In the genomic region with DNA sequence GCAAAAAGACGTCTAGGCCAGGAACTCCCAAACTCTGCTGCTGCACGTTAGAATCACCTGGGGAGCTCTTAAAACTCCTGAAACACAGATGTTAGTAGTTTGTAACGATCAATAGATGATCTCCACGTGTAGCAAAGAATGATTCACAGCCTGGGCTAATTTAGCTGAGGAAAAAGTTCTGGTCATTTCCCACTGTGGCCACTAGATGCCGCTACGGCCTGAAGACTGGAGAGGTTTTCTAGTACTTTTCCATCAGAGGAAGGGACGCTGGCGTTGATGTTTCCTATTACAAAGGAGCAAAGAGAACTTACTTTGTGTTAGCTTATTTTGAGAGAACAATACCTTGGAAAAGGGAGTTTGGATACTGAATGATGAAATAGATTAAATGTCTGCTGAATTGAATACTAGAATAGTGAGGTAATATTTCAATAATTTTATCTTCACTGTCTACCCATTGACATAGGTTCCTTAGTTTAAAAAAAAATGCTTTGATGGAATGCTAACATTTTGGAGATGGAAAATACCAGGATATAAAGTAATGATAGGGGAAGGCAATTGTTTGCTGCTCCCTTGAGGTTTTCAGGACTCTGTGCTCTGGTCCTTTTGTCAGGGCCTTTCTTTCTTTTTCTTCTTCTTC, we compare ENCODE assay signal across 9 cellular contexts.
A peak's percentile ranks its signal among the peaks of the same experiment; 100 is the strongest.
DNase-seq lines count a peak whose midpoint lies in the region; ATAC-seq lines count a peak whose summit lies in the region.
"Had no signal": no experiment of that assay in that cellular context is flagged by ENCODE, and none has a peak within 500 bp of the region (broad histone marks: within the 10 kb centered on the region; RNA-seq: fewer than 3 reads in every experiment).

No MANE protein-coding gene starts in this region.

- peak; percentile 72 for ATAC-seq in GM19468 (IDR thresholded peaks at IDR 0.05; ENCODE audit: extremely low read depth, unreplicated experiment)

- peak overlapping the region; percentile 33 for H3K9ac ChIP-seq in mesenchymal stem cell (ENCODE audit: low read length)

- H4K8ac ChIP-seq in mesenchymal stem cell (ENCODE audit: low read length): no peak overlapping the region

- no peak overlapping the region for H3K27ac ChIP-seq in CD8-positive, alpha-beta memory T cell (ENCODE audit: low read depth, low read length)
- no peak overlapping the region for H3K27ac ChIP-seq in effector memory CD4-positive, alpha-beta T cell (ENCODE audit: insufficient read depth, low read length, poor library complexity, severe bottlenecking)
- peak overlapping the region; percentile 48 for H3K27ac ChIP-seq in mesenchymal stem cell (ENCODE audit: low read length, poor library complexity, severe bottlenecking)

- peaks cover 3% of the 10 kb centered on the region for H3K27me3 ChIP-seq in CD8-positive, alpha-beta memory T cell (ENCODE audit: insufficient read depth, low read length, poor library complexity, severe bottlenecking)
- H3K27me3 ChIP-seq in effector memory CD4-positive, alpha-beta T cell (replicated peaks; ENCODE audit: control insufficient read depth, insufficient read depth, low read length, poor library complexity, severe bottlenecking): no peaks in the 10 kb centered on the region
- no peaks in the 10 kb centered on the region for H3K27me3 ChIP-seq in mesenchymal stem cell (ENCODE audit: control insufficient read depth in 1 of 2, insufficient read depth in 1 of 2, low read length in 2 of 2)

- no peak overlapping the region for H3K18ac ChIP-seq in mesenchymal stem cell (ENCODE audit: low read depth in 1 of 2, low read length in 2 of 2)

- H3K36me3 Mint-ChIP-seq in CD8-positive, alpha-beta memory T cell: peaks cover 0 to 3% (median 0%) of the 10 kb centered on the region in 3 donors
- no peaks in the 10 kb centered on the region for H3K36me3 Mint-ChIP-seq in activated CD4-positive, alpha-beta memory T cell treated with anti-CD3 and anti-CD28 coated beads for 36 hours

- no peak overlapping the region for H2BK5ac ChIP-seq in mesenchymal stem cell (ENCODE audit: low read depth, low read length, poor library complexity, severe bottlenecking)

- CTCF ChIA-PET in CD8-positive, alpha-beta memory T cell (lab: Charles Lee): interaction anchor here (0.8 to 5.1 kb wide), 11 partner anchors 10 to 1007 kb away, joined by 3 to 44 read pairs (median 3); a partner anchor contains a TSS
- CTCF ChIA-PET in activated CD4-positive, alpha-beta memory T cell treated with anti-CD3 and anti-CD28 coated beads for 36 hours (lab: Charles Lee): interaction anchor here (0.6 to 5.6 kb wide), 36 partner anchors 9 to 1089 kb away, joined by 3 to 34 read pairs (median 4); a partner anchor contains a TSS

- no peak overlapping the region for H3K4ac ChIP-seq in mesenchymal stem cell (ENCODE audit: low read depth in 1 of 2, low read length in 2 of 2)

- no peak overlapping the region for H3K4me3 Mint-ChIP-seq in CD8-positive, alpha-beta memory T cell
- no peak overlapping the region for H3K4me3 Mint-ChIP-seq in activated CD4-positive, alpha-beta memory T cell treated with anti-CD3 and anti-CD28 coated beads for 36 hours
- H3K4me3 Mint-ChIP-seq: T-helper 1 cell treated with Interleukin-12 subunit alpha and Interleukin-12 subunit beta and Interleukin-4 antibody, amounts not matched to agents 30 μg/mL and 1 μg/mL, for 36 hours had no signal

- no peak overlapping the region for H3K4me3 ChIP-seq in CD8-positive, alpha-beta memory T cell (ENCODE audit: low read length)
- no peak overlapping the region for H3K4me3 ChIP-seq in effector memory CD4-positive, alpha-beta T cell (ENCODE audit: insufficient read depth, low read depth, low read length, poor library complexity, severe bottlenecking)
- no peak overlapping the region for H3K4me3 ChIP-seq in mesenchymal stem cell (ENCODE audit: insufficient read depth in 1 of 2, low read depth in 1 of 2, low read length in 2 of 2)

- POLR2A ChIA-PET in CD8-positive, alpha-beta memory T cell (lab: Charles Lee): no interaction called here
- POLR2A ChIA-PET in activated CD4-positive, alpha-beta memory T cell treated with anti-CD3 and anti-CD28 coated beads for 36 hours (lab: Charles Lee): no interaction called here

- H2AK5ac ChIP-seq in mesenchymal stem cell (ENCODE audit: low read length, severe bottlenecking): no peak overlapping the region

- H3K36me3 ChIP-seq in CD8-positive, alpha-beta memory T cell (ENCODE audit: insufficient read depth, low read length): no peaks in the 10 kb centered on the region
- H3K36me3 ChIP-seq in effector memory CD4-positive, alpha-beta T cell (ENCODE audit: control insufficient read depth, insufficient read depth, low read length): no peaks in the 10 kb centered on the region
- H3K36me3 ChIP-seq in mesenchymal stem cell (ENCODE audit: control insufficient read depth in 1 of 2, insufficient read depth in 2 of 2, low read depth in 1 of 2, low read length in 2 of 2): peaks cover 0 to 35% of the 10 kb centered on the region in 2 experiments

- no peak overlapping the region for H2BK120ac ChIP-seq in mesenchymal stem cell (ENCODE audit: low read depth, low read length)

- no peak overlapping the region for H2BK15ac ChIP-seq in mesenchymal stem cell (ENCODE audit: low read depth, poor library complexity, severe bottlenecking)

- intact Hi-C loops in activated CD4-positive, alpha-beta memory T cell treated with anti-CD3 and anti-CD28 coated beads for 36 hours (cut with micrococcal nuclease): loop anchor here (1.0 to 5.0 kb wide), 4 partner anchors 141 to 736 kb away; a partner anchor contains a TSS

- no peak overlapping the region for H3K14ac ChIP-seq in mesenchymal stem cell (ENCODE audit: low read length in 2 of 2)

- no peak overlapping the region for H3K4me2 ChIP-seq in mesenchymal stem cell (ENCODE audit: low read length, poor library complexity, severe bottlenecking)

- H3K9me3 ChIP-seq in CD8-positive, alpha-beta memory T cell (ENCODE audit: low read length): no peaks in the 10 kb centered on the region
- no peaks in the 10 kb centered on the region for H3K9me3 ChIP-seq in effector memory CD4-positive, alpha-beta T cell (ENCODE audit: control insufficient read depth, low read length)
- H3K9me3 ChIP-seq in mesenchymal stem cell (ENCODE audit: control insufficient read depth, low read length): no peaks in the 10 kb centered on the region

- H3K23ac ChIP-seq in mesenchymal stem cell (ENCODE audit: low read length in 2 of 2): no peak overlapping the region

- H2AFZ ChIP-seq in mesenchymal stem cell (ENCODE audit: low read depth, low read length): no peak overlapping the region

- no peak overlapping the region for H3K27ac Mint-ChIP-seq in CD8-positive, alpha-beta memory T cell
- H3K27ac Mint-ChIP-seq in activated CD4-positive, alpha-beta memory T cell treated with anti-CD3 and anti-CD28 coated beads for 36 hours: no peak overlapping the region
- H3K27ac Mint-ChIP-seq: T-helper 1 cell treated with Interleukin-12 subunit alpha and Interleukin-12 subunit beta and Interleukin-4 antibody, amounts not matched to agents 30 μg/mL and 1 μg/mL, for 36 hours had no signal

- no peak overlapping the region for H4K91ac ChIP-seq in mesenchymal stem cell (ENCODE audit: low read length)

- DNase-seq in CD8-positive, alpha-beta memory T cell: peak; percentile 21 to 63 (median 23)
- DNase-seq in HPDE6-E6E7 (ENCODE audit: extremely low spot score): peak; percentile 82
- DNase-seq in NCI-H82 (lab: John Stamatoyannopoulos, UW): peak; percentile 94
- DNase-seq in activated CD4-positive, alpha-beta memory T cell treated with anti-CD3 and anti-CD28 coated beads for 36 hours: peak; percentile 83
- peak; percentile 5 to 35 (median 11) for DNase-seq in effector memory CD4-positive, alpha-beta T cell
- DNase-seq in mesenchymal stem cell: peak; percentile 84
- peak; percentile 28 to 35 for DNase-seq in stimulated activated CD8-positive, alpha-beta memory T cell treated with anti-CD3 and anti-CD28 coated beads, Interleukin-2, amount 100 ng/mL, for 1 hour (ENCODE audit: low read depth in 2 of 2)

- no peaks in the 10 kb centered on the region for H3K4me1 ChIP-seq in CD8-positive, alpha-beta memory T cell (ENCODE audit: insufficient read depth, low read length)
- H3K4me1 ChIP-seq in effector memory CD4-positive, alpha-beta T cell (ENCODE audit: control insufficient read depth, insufficient read depth, low read length, poor library complexity, severe bottlenecking): no peaks in the 10 kb centered on the region
- peaks cover 2% of the 10 kb centered on the region for H3K4me1 ChIP-seq in mesenchymal stem cell (ENCODE audit: control insufficient read depth, insufficient read depth, low read depth, low read length)

- peaks cover 10 to 29% of the 10 kb centered on the region in 2 donors for H3K27me3 Mint-ChIP-seq in CD8-positive, alpha-beta memory T cell
- H3K27me3 Mint-ChIP-seq in activated CD4-positive, alpha-beta memory T cell treated with anti-CD3 and anti-CD28 coated beads for 36 hours: peaks cover 9% of the 10 kb centered on the region

- peaks cover 0 to 6% (median 5%) of the 10 kb centered on the region in 3 donors for H3K4me1 Mint-ChIP-seq in CD8-positive, alpha-beta memory T cell
- H3K4me1 Mint-ChIP-seq in activated CD4-positive, alpha-beta memory T cell treated with anti-CD3 and anti-CD28 coated beads for 36 hours (ENCODE audit: low read depth): no peaks in the 10 kb centered on the region

- H3K9me3 Mint-ChIP-seq in CD8-positive, alpha-beta memory T cell: no peaks in the 10 kb centered on the region
- no peaks in the 10 kb centered on the region for H3K9me3 Mint-ChIP-seq in activated CD4-positive, alpha-beta memory T cell treated with anti-CD3 and anti-CD28 coated beads for 36 hours
- H3K9me3 Mint-ChIP-seq: T-helper 1 cell treated with Interleukin-12 subunit alpha and Interleukin-12 subunit beta and Interleukin-4 antibody, amounts not matched to agents 30 μg/mL and 1 μg/mL, for 36 hours had no signal

- 6% methylated on average over 8 of the region's 8 CpGs for WGBS in mesenchymal stem cell

- peaks cover 9% of the 10 kb centered on the region for H3K79me1 ChIP-seq in mesenchymal stem cell (replicated peaks; ENCODE audit: low read length, poor library complexity, severe bottlenecking)

- no peak overlapping the region for H2BK12ac ChIP-seq in mesenchymal stem cell (ENCODE audit: low read length in 2 of 2)

Comparison
In these comparisons a context has a peak if more than half of its experiments do, and no peak if none do; other contexts are left out.
1. DNase-seq: peak in every context shown above with its lines; median percentile 94 in NCI-H82; 84 in mesenchymal stem cell; 83 in activated CD4-positive, alpha-beta memory T cell treated with anti-CD3 and anti-CD28 coated beads for 36 hours; 82 in HPDE6-E6E7; 32 in stimulated activated CD8-positive, alpha-beta memory T cell treated with anti-CD3 and anti-CD28 coated beads, Interleukin-2, amount 100 ng/mL, for 1 hour; 23 in CD8-positive, alpha-beta memory T cell; 11 in effector memory CD4-positive, alpha-beta T cell.